ENCODE assay signal across 9 cellular contexts in the genomic region with DNA sequence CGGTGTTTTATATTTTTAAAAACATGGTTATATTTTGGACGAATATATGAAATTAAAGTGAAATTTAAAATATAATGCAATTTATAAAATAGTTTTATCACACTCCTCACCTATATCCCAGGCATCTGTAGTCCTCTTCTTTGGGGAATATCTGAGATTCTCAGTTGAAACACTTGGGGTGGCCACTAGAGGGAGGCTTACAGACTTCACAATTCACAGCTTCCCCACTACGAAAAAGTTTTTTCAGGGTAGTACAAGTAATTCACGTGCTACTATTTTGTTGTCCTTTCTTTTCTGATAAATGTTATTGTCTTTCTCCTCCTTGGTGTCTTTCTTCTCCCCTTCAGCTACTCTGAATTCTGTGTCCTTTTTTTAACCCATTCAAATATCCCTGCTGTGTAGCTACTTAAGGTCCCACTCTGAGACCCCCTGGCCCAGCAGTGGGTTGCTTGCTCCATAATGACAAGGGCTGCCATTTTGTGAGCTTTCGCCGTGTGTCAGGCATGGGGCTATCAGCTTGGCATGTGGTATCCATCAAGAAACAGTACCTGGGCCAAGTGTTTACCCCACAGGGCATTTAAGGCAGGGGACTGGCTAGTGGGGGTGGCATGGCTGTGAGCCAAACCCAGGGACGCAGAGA. TPM values are rescaled to one million over a fixed set of nuclear protein-coding genes. Genes with fewer than 3 reads are reported as not detected.
DNase-seq lines count a peak whose midpoint lies in the region; ATAC-seq and TF ChIP-seq lines count a peak whose summit lies in the region.
"Had no signal": no experiment of that assay in that cellular context is flagged by ENCODE, and none has a peak within 500 bp of the region (broad histone marks: within the 10 kb centered on the region; RNA-seq: fewer than 3 reads in every experiment).

No MANE protein-coding gene starts in this region.

- DNase-seq in AG09309 (ENCODE audit: low read depth) (no peak), GM23248 (peak; percentile 67), SW480 (ENCODE audit: low spot score) (peak; percentile 47), iris pigment epithelial cell (ENCODE audit: low read depth) (peak; percentile 32)
- no peak for DNase-seq in stimulated activated naive CD8-positive, alpha-beta T cell treated with anti-CD3 and anti-CD28 coated beads, Interleukin-15, amount 100 ng/mL, for 72 hours
- DNase-seq: activated T-cell treated with anti-CD3 and anti-CD28 coated beads for 4 hours had no signal

- H3K9ac ChIP-seq in GM23248, result no peak overlapping the region

- H3K9me2 ChIP-seq in GM23248 (ENCODE audit: insufficient read depth), result no peaks in the 10 kb centered on the region

- H3K36me3 ChIP-seq in GM23248 (ENCODE audit: low read depth), result no peaks in the 10 kb centered on the region

- no peak overlapping the region for H2AFZ ChIP-seq in GM23248

- no peak overlapping the region for H3K27ac ChIP-seq in GM23248

- no peak overlapping the region for H3K4me3 Mint-ChIP-seq in stimulated activated naive CD8-positive, alpha-beta T cell treated with anti-CD3 and anti-CD28 coated beads, Interleukin-15, amount 100 ng/mL, for 72 hours

- H4K20me1 ChIP-seq in GM23248 (ENCODE audit: insufficient read depth), result no peaks in the 10 kb centered on the region

- peak; percentile 59 for TF ChIP-seq CTCF in AG09309 (IDR thresholded peaks at IDR 0.05; ENCODE audit: control insufficient read depth, insufficient read depth, low read depth, low read length, missing control alignments)

- in situ Hi-C loops in GM23248 (cut with MboI), result no loop called here

- H3K4me2 ChIP-seq in GM23248 (ENCODE audit: unreplicated experiment), result no peak overlapping the region

- H3K27me3 Mint-ChIP-seq in stimulated activated naive CD8-positive, alpha-beta T cell treated with anti-CD3 and anti-CD28 coated beads, Interleukin-15, amount 100 ng/mL, for 72 hours, result no peaks in the 10 kb centered on the region

- H3K4me1 Mint-ChIP-seq in stimulated activated naive CD8-positive, alpha-beta T cell treated with anti-CD3 and anti-CD28 coated beads, Interleukin-15, amount 100 ng/mL, for 72 hours, result no peaks in the 10 kb centered on the region

- no peaks in the 10 kb centered on the region for H3K79me2 ChIP-seq in GM23248 (ENCODE audit: insufficient read depth)

- H3K9me3 ChIP-seq in GM23248 (ENCODE audit: low read depth), result no peaks in the 10 kb centered on the region

- H3K4me3 ChIP-seq in AG09309 (ENCODE audit: control insufficient read depth, low read depth, low read length) (no peak overlapping the region), GM23248 (no peak overlapping the region)

- no peak overlapping the region for H3K27ac Mint-ChIP-seq in stimulated activated naive CD8-positive, alpha-beta T cell treated with anti-CD3 and anti-CD28 coated beads, Interleukin-15, amount 100 ng/mL, for 72 hours

- peaks cover 15% of the 10 kb centered on the region for H3K27me3 ChIP-seq in GM23248 (replicated peaks; ENCODE audit: insufficient read depth)

- 9 to 12% methylated on average over 7 of the region's 7 CpGs for WGBS in GM23248 (ENCODE audit: low coverage in 1 of 2, low lambda C conversion rate in 2 of 2, missing lambda C conversion rate in 2 of 2), 2 experiments

- H3K9me3 Mint-ChIP-seq in stimulated activated naive CD8-positive, alpha-beta T cell treated with anti-CD3 and anti-CD28 coated beads, Interleukin-15, amount 100 ng/mL, for 72 hours, result no peaks in the 10 kb centered on the region

- no peaks in the 10 kb centered on the region for H3F3A ChIP-seq in GM23248 (ENCODE audit: insufficient read depth)

- no peak for ATAC-seq in stimulated activated naive CD8-positive, alpha-beta T cell treated with anti-CD3 and anti-CD28 coated beads, Interleukin-15, amount 100 ng/mL, for 72 hours
- ATAC-seq in HG03025 (IDR thresholded peaks at IDR 0.05; ENCODE audit: low FRiP score, unreplicated experiment) (no peak), GM18511 (IDR thresholded peaks at IDR 0.05; ENCODE audit: unreplicated experiment) (no peak), HG03457 (IDR thresholded peaks at IDR 0.05; ENCODE audit: unreplicated experiment) (no peak)

- H3K4me1 ChIP-seq in GM23248 (ENCODE audit: insufficient read depth), result no peaks in the 10 kb centered on the region

RNA-seq across cellular contexts. Expression of gene PHACTR3, which starts 43.6 kb away (rescaled TPM):
- not detected in 2 replicates for total RNA-seq in GM23248 (2014; rRNA removed; shearing (Covaris generic))
- not detected in 2 replicates for polyA plus RNA-seq in GM23248 (2016; fragmentation: Nextera tagmentation; extraction: Ambion mirVana)

Comparison
In these comparisons a context has a peak if more than half of its experiments do, and no peak if none do; other contexts are left out.
1. DNase-seq: peak in GM23248 (single experiment), SW480 (single experiment) and iris pigment epithelial cell (single experiment); none in AG09309 (single experiment) and stimulated activated naive CD8-positive, alpha-beta T cell treated with anti-CD3 and anti-CD28 coated beads, Interleukin-15, amount 100 ng/mL, for 72 hours (0 of 2).